Comparison of ENCODE assay signal across 12 cellular contexts in genomic region chr1:1274931-1275431, GRCh38. TPM values are rescaled to one million over a fixed set of nuclear protein-coding genes. Genes with fewer than 3 reads are reported as not detected.
DNase-seq lines count a peak whose midpoint lies in the region; ATAC-seq, FAIRE-seq and TF ChIP-seq lines count a peak whose summit lies in the region.
"Had no signal": no experiment of that assay in that cellular context is flagged by ENCODE, and none has a peak within 500 bp of the region (broad histone marks: within the 10 kb centered on the region; RNA-seq: fewer than 3 reads in every experiment).

No MANE protein-coding gene starts in this region.

- H3K4me1 ChIP-seq in keratinocyte (ENCODE audit: control insufficient read depth, extremely low read depth, insufficient read depth, low read length) = peaks cover 31% of the 10 kb centered on the region

- H3K27me3 ChIP-seq in keratinocyte (ENCODE audit: control insufficient read depth, extremely low read depth, insufficient read depth, low read length) = no peaks in the 10 kb centered on the region
- H3K27me3 ChIP-seq: heart right ventricle, ovary had no signal

- DNase-seq in activated T-cell treated with anti-CD3 and anti-CD28 coated beads, Interleukin-2, amount 50 U/mL, for 4 hours = no peak
- DNase-seq in activated T-cell treated with anti-CD3 and anti-CD28 coated beads, Interleukin-2, amount 50 U/mL, for 48 hours = no peak
- DNase-seq in activated B cell treated with CpG ODN at 0.5 μM for 24 hours (no peak), keratinocyte (ENCODE audit: low read depth, low spot score) (no peak), NCI-H1417 (lab: John Stamatoyannopoulos, UW) (no peak), NOMO-1 treated with dmso at 0.1 percent for 144 hours (lab: John Stamatoyannopoulos, UW; ENCODE audit: unreplicated experiment) (no peak), NCI-H526 (lab: John Stamatoyannopoulos, UW) (no peak)
- no peak for DNase-seq in stimulated activated naive CD8-positive, alpha-beta T cell treated with anti-CD3 and anti-CD28 coated beads, Interleukin-15, amount 100 ng/mL, for 72 hours
- DNase-seq: C1 segment of cervical spinal cord, NCI-H524 had no signal

- POLR2A ChIA-PET in activated B cell treated with CpG ODN at 0.5 μM for 24 hours (lab: Charles Lee) = no interaction called here

- H3K9ac ChIP-seq in keratinocyte (ENCODE audit: control insufficient read depth, extremely low read depth, insufficient read depth, low read length) = no peak overlapping the region

- no peak for FAIRE-seq in keratinocyte (lab: Jason Lieb, UNC)

- peak overlapping the region; percentile 72 for H3K4me3 Mint-ChIP-seq in activated T-cell treated with anti-CD3 and anti-CD28 coated beads, Interleukin-2, amount 50 U/mL, for 4 hours
- peak overlapping the region; percentile 58 for H3K4me3 Mint-ChIP-seq in activated B cell treated with CpG ODN at 0.5 μM for 24 hours
- H3K4me3 Mint-ChIP-seq in stimulated activated naive CD8-positive, alpha-beta T cell treated with anti-CD3 and anti-CD28 coated beads, Interleukin-15, amount 100 ng/mL, for 72 hours = peak overlapping the region; percentile 76 to 84

- ATAC-seq in activated T-cell treated with anti-CD3 and anti-CD28 coated beads, Interleukin-2, amount 50 U/mL, for 4 hours = no peak
- ATAC-seq in activated B cell treated with CpG ODN at 0.5 μM for 24 hours (ENCODE audit: low read depth) = no peak
- ATAC-seq in stimulated activated naive CD8-positive, alpha-beta T cell treated with anti-CD3 and anti-CD28 coated beads, Interleukin-15, amount 100 ng/mL, for 72 hours = no peak

- peaks cover 19% of the 10 kb centered on the region for H4K20me1 ChIP-seq in keratinocyte (ENCODE audit: control insufficient read depth, extremely low read depth, insufficient read depth, low read length)

- intact Hi-C loops in activated B cell treated with CpG ODN at 0.5 μM for 24 hours (cut with micrococcal nuclease) = loop anchor here (1.0 to 5.0 kb wide), 4 partner anchors 15 to 263 kb away; partner anchors contain the start of genes ACAP3, AURKAIP1, ISG15 and PUSL1

- H2AFZ ChIP-seq in keratinocyte (ENCODE audit: control insufficient read depth, low read length) = no peak overlapping the region

- peak overlapping the region in 1 of 3 experiments; percentile 63 for H3K4me3 ChIP-seq in keratinocyte (ENCODE audit: control insufficient read depth in 2 of 3, extremely low read depth in 1 of 3, insufficient read depth in 2 of 3, low read depth in 1 of 3, low read length in 3 of 3)

- H3K27ac Mint-ChIP-seq in activated B cell treated with CpG ODN at 0.5 μM for 24 hours = no peak overlapping the region
- H3K27ac Mint-ChIP-seq in stimulated activated naive CD8-positive, alpha-beta T cell treated with anti-CD3 and anti-CD28 coated beads, Interleukin-15, amount 100 ng/mL, for 72 hours = no peak overlapping the region

- no peaks in the 10 kb centered on the region for H3K27me3 Mint-ChIP-seq in activated T-cell treated with anti-CD3 and anti-CD28 coated beads, Interleukin-2, amount 50 U/mL, for 4 hours (ENCODE audit: low read depth)
- no peaks in the 10 kb centered on the region for H3K27me3 Mint-ChIP-seq in activated B cell treated with CpG ODN at 0.5 μM for 24 hours
- no peaks in the 10 kb centered on the region for H3K27me3 Mint-ChIP-seq in stimulated activated naive CD8-positive, alpha-beta T cell treated with anti-CD3 and anti-CD28 coated beads, Interleukin-15, amount 100 ng/mL, for 72 hours

- no peaks in the 10 kb centered on the region for H3K9me3 Mint-ChIP-seq in activated T-cell treated with anti-CD3 and anti-CD28 coated beads, Interleukin-2, amount 50 U/mL, for 4 hours
- H3K9me3 Mint-ChIP-seq in activated B cell treated with CpG ODN at 0.5 μM for 24 hours = no peaks in the 10 kb centered on the region
- H3K9me3 Mint-ChIP-seq in stimulated activated naive CD8-positive, alpha-beta T cell treated with anti-CD3 and anti-CD28 coated beads, Interleukin-15, amount 100 ng/mL, for 72 hours = no peaks in the 10 kb centered on the region

- H3K79me2 ChIP-seq in keratinocyte (ENCODE audit: control insufficient read depth, insufficient read depth, low read length) = peaks cover 36% of the 10 kb centered on the region

- H3K36me3 ChIP-seq in keratinocyte (ENCODE audit: control insufficient read depth in 2 of 2, extremely low read depth in 1 of 2, insufficient read depth in 2 of 2, low read length in 2 of 2) = peaks cover 6 to 8% of the 10 kb centered on the region in 2 experiments
- H3K36me3 ChIP-seq: ovary had no signal

- H3K4me1 Mint-ChIP-seq in activated T-cell treated with anti-CD3 and anti-CD28 coated beads, Interleukin-2, amount 50 U/mL, for 4 hours (ENCODE audit: low read depth) = peaks cover 34% of the 10 kb centered on the region
- H3K4me1 Mint-ChIP-seq in activated B cell treated with CpG ODN at 0.5 μM for 24 hours = peaks cover 34% of the 10 kb centered on the region
- H3K4me1 Mint-ChIP-seq in stimulated activated naive CD8-positive, alpha-beta T cell treated with anti-CD3 and anti-CD28 coated beads, Interleukin-15, amount 100 ng/mL, for 72 hours = peaks cover 38% of the 10 kb centered on the region

- H3K9me3 ChIP-seq in keratinocyte (ENCODE audit: control insufficient read depth, low read depth, low read length) = no peaks in the 10 kb centered on the region
- H3K9me3 ChIP-seq: heart right ventricle, ovary had no signal

- H3K27ac ChIP-seq in keratinocyte (ENCODE audit: control insufficient read depth, insufficient read depth, low read length) = no peak overlapping the region

- dilution Hi-C loops in keratinocyte (cut with MboI; ENCODE audit: extremely low pct_ligation_motif_present, low sequenced_read_pairs) = no loop called here

- H3K36me3 Mint-ChIP-seq in activated T-cell treated with anti-CD3 and anti-CD28 coated beads, Interleukin-2, amount 50 U/mL, for 4 hours (ENCODE audit: insufficient read depth) = peaks cover 8% of the 10 kb centered on the region
- H3K36me3 Mint-ChIP-seq in activated B cell treated with CpG ODN at 0.5 μM for 24 hours (ENCODE audit: low read depth) = peaks cover 12% of the 10 kb centered on the region

- H3K4me2 ChIP-seq in keratinocyte (ENCODE audit: control insufficient read depth, extremely low read depth, insufficient read depth, low read depth, low read length) = peak overlapping the region; percentile 74

- no peak for TF ChIP-seq CTCF in activated B cell treated with CpG ODN at 0.5 μM for 24 hours (IDR thresholded peaks at IDR 0.05)
- TF ChIP-seq CTCF in keratinocyte (optimal IDR thresholded peaks at IDR 0.05 in 1 of 3, IDR thresholded peaks at IDR 0.05 in 1 of 3, conservative IDR thresholded peaks at IDR 0.05 in 1 of 3; ENCODE audit: extremely low read depth in 1 of 3, insufficient read depth in 2 of 3, low read length in 3 of 3) = no peak

- CTCF ChIA-PET in activated B cell treated with CpG ODN at 0.5 μM for 24 hours (lab: Charles Lee) = no interaction called here

- H3K9me1 ChIP-seq in keratinocyte (ENCODE audit: control insufficient read depth, extremely low read depth, insufficient read depth, low read length) = peaks cover 7% of the 10 kb centered on the region

RNA-seq across cellular contexts. Expression of gene UBE2J2, which starts 1.3 kb away (rescaled TPM):
- 10 to 100 TPM; 89.3 to 93.6 (median 91.2) TPM for total RNA-seq in activated T-cell treated with anti-CD3 and anti-CD28 coated beads, Interleukin-2, amount 50 U/mL, for 4 hours
- total RNA-seq in activated B cell treated with CpG ODN at 0.5 μM for 24 hours = 79.2 and 89.9 TPM in 2 replicates
- polyA plus RNA-seq in keratinocyte = 18.2 to 37.3 TPM (median 27.0 TPM) in 3 replicates
- 56.0 TPM for polyA plus RNA-seq in keratinocyte (2011; ENCODE audit: low read depth)
- 30.3 and 35.2 TPM in 2 replicates for polyA plus RNA-seq in keratinocyte (2011; cell fraction: cytosol; rRNA removed)
- 31.1 and 36.6 TPM in 2 replicates for polyA plus RNA-seq in keratinocyte (2011; cell fraction: nucleus; rRNA removed)
- polyA plus RNA-seq in keratinocyte (2012; ENCODE audit: low replicate concordance) = 35.9 and 38.4 TPM in 2 replicates
- 4.7 to 17.3 TPM (median 10.2 TPM) in 3 replicates for polyA minus RNA-seq in keratinocyte
- polyA minus RNA-seq in keratinocyte (2011; cell fraction: cytosol; rRNA and poly(A)+ RNA removed) = 30.3 TPM
- polyA minus RNA-seq in keratinocyte (2011; cell fraction: nucleus; rRNA and poly(A)+ RNA removed) = 13.8 and 16.6 TPM in 2 replicates

RNA-seq across cellular contexts. Expression of gene SCNN1D, which starts 5.3 kb away (rescaled TPM):
- total RNA-seq in activated T-cell treated with anti-CD3 and anti-CD28 coated beads, Interleukin-2, amount 50 U/mL, for 4 hours = 1 to 10 TPM; 2.8 to 3.9 (median 3.2) TPM
- total RNA-seq in activated B cell treated with CpG ODN at 0.5 μM for 24 hours = 1.6 and 3.3 TPM in 2 replicates
- polyA plus RNA-seq in keratinocyte = 0.08 to 0.32 TPM (median 0.16 TPM) in 3 replicates
- 0.16 TPM for polyA plus RNA-seq in keratinocyte (2011; ENCODE audit: low read depth)
- 0.04 and 0.05 TPM in 2 replicates for polyA plus RNA-seq in keratinocyte (2011; cell fraction: cytosol; rRNA removed)
- polyA plus RNA-seq in keratinocyte (2011; cell fraction: nucleus; rRNA removed) = 0.94 and 1.3 TPM in 2 replicates
- polyA plus RNA-seq in keratinocyte (2012; ENCODE audit: low replicate concordance) = 0.44 and 0.93 TPM in 2 replicates
- not detected in 3 replicates for polyA minus RNA-seq in keratinocyte
- not detected for polyA minus RNA-seq in keratinocyte (2011; cell fraction: cytosol; rRNA and poly(A)+ RNA removed)
- 0.32 and 0.39 TPM in 2 replicates for polyA minus RNA-seq in keratinocyte (2011; cell fraction: nucleus; rRNA and poly(A)+ RNA removed)

RNA-seq across cellular contexts. Expression of gene C1QTNF12, which starts 28.5 kb away (rescaled TPM):
- 1 to 10 TPM; 1.6 to 2.2 (median 2.1) TPM for total RNA-seq in activated T-cell treated with anti-CD3 and anti-CD28 coated beads, Interleukin-2, amount 50 U/mL, for 4 hours
- total RNA-seq in activated B cell treated with CpG ODN at 0.5 μM for 24 hours = 2.5 and 2.7 TPM in 2 replicates
- polyA plus RNA-seq in keratinocyte = 0.15 to 0.46 TPM (median 0.18 TPM) in 3 replicates
- not detected for polyA plus RNA-seq in keratinocyte (2011; ENCODE audit: low read depth)
- 0.14 TPM in 1 of 2 replicates, not detected in the other for polyA plus RNA-seq in keratinocyte (2011; cell fraction: cytosol; rRNA removed)
- 1.1 and 1.2 TPM in 2 replicates for polyA plus RNA-seq in keratinocyte (2011; cell fraction: nucleus; rRNA removed)
- 0.26 and 1.9 TPM in 2 replicates for polyA plus RNA-seq in keratinocyte (2012; ENCODE audit: low replicate concordance)
- not detected in 3 replicates for polyA minus RNA-seq in keratinocyte
- not detected for polyA minus RNA-seq in keratinocyte (2011; cell fraction: cytosol; rRNA and poly(A)+ RNA removed)
- not detected in 2 replicates for polyA minus RNA-seq in keratinocyte (2011; cell fraction: nucleus; rRNA and poly(A)+ RNA removed)

RNA-seq across cellular contexts. Expression of gene ACAP3, which starts 32.7 kb away (rescaled TPM):
- 10 to 100 TPM; 28.4 to 37.6 (median 30.1) TPM for total RNA-seq in activated T-cell treated with anti-CD3 and anti-CD28 coated beads, Interleukin-2, amount 50 U/mL, for 4 hours
- total RNA-seq in activated B cell treated with CpG ODN at 0.5 μM for 24 hours = 16.2 and 26.1 TPM in 2 replicates
- 13.4 to 45.8 TPM (median 17.4 TPM) in 3 replicates for polyA plus RNA-seq in keratinocyte
- polyA plus RNA-seq in keratinocyte (2011; ENCODE audit: low read depth) = 11.6 TPM
- polyA plus RNA-seq in keratinocyte (2011; cell fraction: cytosol; rRNA removed) = 6.8 and 11.9 TPM in 2 replicates
- 114 and 161 TPM in 2 replicates for polyA plus RNA-seq in keratinocyte (2011; cell fraction: nucleus; rRNA removed)
- 23.3 TPM in 2 replicates for polyA plus RNA-seq in keratinocyte (2012; ENCODE audit: low replicate concordance)
- polyA minus RNA-seq in keratinocyte = 19.9 to 32.3 TPM (median 29.2 TPM) in 3 replicates
- 55.4 TPM for polyA minus RNA-seq in keratinocyte (2011; cell fraction: cytosol; rRNA and poly(A)+ RNA removed)
- 47.2 and 52.3 TPM in 2 replicates for polyA minus RNA-seq in keratinocyte (2011; cell fraction: nucleus; rRNA and poly(A)+ RNA removed)

RNA-seq across cellular contexts. Expression of gene PUSL1, which starts 33.4 kb away (rescaled TPM):
- 10 to 100 TPM; 38.9 to 40.7 (median 39.5) TPM for total RNA-seq in activated T-cell treated with anti-CD3 and anti-CD28 coated beads, Interleukin-2, amount 50 U/mL, for 4 hours
- 11.9 and 12.6 TPM in 2 replicates for total RNA-seq in activated B cell treated with CpG ODN at 0.5 μM for 24 hours
- polyA plus RNA-seq in keratinocyte = 11.4 to 20.5 TPM (median 14.9 TPM) in 3 replicates
- polyA plus RNA-seq in keratinocyte (2011; ENCODE audit: low read depth) = 2.0 TPM
- polyA plus RNA-seq in keratinocyte (2011; cell fraction: cytosol; rRNA removed) = 8.6 and 26.5 TPM in 2 replicates
- 12.2 and 16.8 TPM in 2 replicates for polyA plus RNA-seq in keratinocyte (2011; cell fraction: nucleus; rRNA removed)
- 9.1 and 19.4 TPM in 2 replicates for polyA plus RNA-seq in keratinocyte (2012; ENCODE audit: low replicate concordance)
- 3.8 to 11.5 TPM (median 4.9 TPM) in 3 replicates for polyA minus RNA-seq in keratinocyte
- 22.4 TPM for polyA minus RNA-seq in keratinocyte (2011; cell fraction: cytosol; rRNA and poly(A)+ RNA removed)
- polyA minus RNA-seq in keratinocyte (2011; cell fraction: nucleus; rRNA and poly(A)+ RNA removed) = 7.5 and 17.3 TPM in 2 replicates
